ENCODE assay signal across 9 cellular contexts in genomic region chr15:95284933-95285401, GRCh38.
DNase-seq lines count a peak whose midpoint lies in the region; ATAC-seq and TF ChIP-seq lines count a peak whose summit lies in the region.
"Had no signal": no experiment of that assay in that cellular context is flagged by ENCODE, and none has a peak within 500 bp of the region (broad histone marks: within the 10 kb centered on the region; RNA-seq: fewer than 3 reads in every experiment).

No MANE protein-coding gene starts in this region.

- TF ChIP-seq CTCF in heart right ventricle (IDR thresholded peaks at IDR 0.05) (peak in 5 of 9 donors; percentile 13 to 40 (median 34)), fibroblast of villous mesenchyme (IDR thresholded peaks at IDR 0.05; ENCODE audit: insufficient read depth, low read depth, low read length) (peak; percentile 25), uterus (IDR thresholded peaks at IDR 0.05) (peak in 2 of 4 experiments; percentile 6 to 39)

- H3K4me3 ChIP-seq in heart right ventricle (no peak overlapping the region), fibroblast of villous mesenchyme (ENCODE audit: low read depth, low read length) (no peak overlapping the region), uterus (no peak overlapping the region)

- H3K4me1 Mint-ChIP-seq in T-helper 1 cell treated with Interleukin-12 subunit alpha and Interleukin-12 subunit beta and Interleukin-4 antibody, amounts not matched to agents 30 μg/mL and 1 μg/mL, for 36 hours (ENCODE audit: low read depth) = peaks cover 64% of the 10 kb centered on the region

- H3K4me3 Mint-ChIP-seq in T-helper 1 cell treated with Interleukin-12 subunit alpha and Interleukin-12 subunit beta and Interleukin-4 antibody, amounts not matched to agents 30 μg/mL and 1 μg/mL, for 36 hours = peak overlapping the region; percentile 58

- peaks cover 5% of the 10 kb centered on the region for H3K36me3 Mint-ChIP-seq in T-helper 1 cell treated with Interleukin-12 subunit alpha and Interleukin-12 subunit beta and Interleukin-4 antibody, amounts not matched to agents 30 μg/mL and 1 μg/mL, for 36 hours (ENCODE audit: low read depth)

- WGBS in heart right ventricle, 2 donors = 28 to 34% methylated on average over 3 of the region's 3 CpGs

- H3K9me3 ChIP-seq in heart right ventricle (no peaks in the 10 kb centered on the region), uterus (no peaks in the 10 kb centered on the region)

- TF ChIP-seq POLR2A in uterus (IDR thresholded peaks at IDR 0.05) = no peak

- no peaks in the 10 kb centered on the region for H3K36me3 ChIP-seq in heart right ventricle
- H3K36me3 ChIP-seq in uterus = no peaks in the 10 kb centered on the region

- ATAC-seq in heart right ventricle (peak in 4 of 8 donors; percentile 40 to 65 (median 50)), left ventricle myocardium superior (no peak)

- intact Hi-C loops in heart right ventricle (cut with DNase I) = loop anchor here in 2 of 10 donors (5.0 to 10.0 kb wide), 2 partner anchors 47 to 610 kb away; no protein-coding TSS in a partner anchor
- intact Hi-C loops in left ventricle myocardium superior (cut with micrococcal nuclease) = no loop called here
- intact Hi-C loops in uterus (cut with DNase I; ENCODE audit: low total_unique reads) = no loop called here

- peaks cover 9% of the 10 kb centered on the region for H3K9me3 Mint-ChIP-seq in T-helper 1 cell treated with Interleukin-12 subunit alpha and Interleukin-12 subunit beta and Interleukin-4 antibody, amounts not matched to agents 30 μg/mL and 1 μg/mL, for 36 hours

- peaks cover 0 to 29% (median 0%) of the 10 kb centered on the region in 9 donors for H3K4me1 ChIP-seq in heart right ventricle
- no peaks in the 10 kb centered on the region for H3K4me1 ChIP-seq in uterus

- H3K27ac ChIP-seq in heart right ventricle = peak overlapping the region in 7 of 10 donors; percentile 5 to 36 (median 17)
- H3K27ac ChIP-seq in uterus = peak overlapping the region; percentile 46 to 81

- H3K27me3 Mint-ChIP-seq in T-helper 1 cell treated with Interleukin-12 subunit alpha and Interleukin-12 subunit beta and Interleukin-4 antibody, amounts not matched to agents 30 μg/mL and 1 μg/mL, for 36 hours (ENCODE audit: low read depth) = peaks cover 32% of the 10 kb centered on the region

- peaks cover 0 to 4% (median 0%) of the 10 kb centered on the region in 7 donors for H3K27me3 ChIP-seq in heart right ventricle
- no peaks in the 10 kb centered on the region for H3K27me3 ChIP-seq in uterus

- peak overlapping the region; percentile 81 for H3K27ac Mint-ChIP-seq in T-helper 1 cell treated with Interleukin-12 subunit alpha and Interleukin-12 subunit beta and Interleukin-4 antibody, amounts not matched to agents 30 μg/mL and 1 μg/mL, for 36 hours

- DNase-seq in heart right ventricle (no peak), left ventricle myocardium superior (no peak), fibroblast of villous mesenchyme (ENCODE audit: low read depth) (peak; percentile 90), uterus (no peak), middle frontal gyrus (ENCODE audit: extremely low spot score, low spot score) (no peak), NCI-H146 treated with DMSO at 0.1 percent for 48 hours (lab: John Stamatoyannopoulos, UW; ENCODE audit: unreplicated experiment) (no peak), NCI-H446 (lab: John Stamatoyannopoulos, UW) (no peak)
- DNase-seq: DMS53 had no signal
